In genomic region chr18:8933714-8934284, GRCh38 we compare ENCODE assay signal across 14 cellular contexts.
DNase-seq lines count a peak whose midpoint lies in the region; ATAC-seq, FAIRE-seq and TF ChIP-seq lines count a peak whose summit lies in the region.
"Had no signal": no experiment of that assay in that cellular context is flagged by ENCODE, and none has a peak within 500 bp of the region (broad histone marks: within the 10 kb centered on the region; RNA-seq: fewer than 3 reads in every experiment).

No MANE protein-coding gene starts in this region.

- TF ChIP-seq POLR2A in K562 (conservative IDR thresholded peaks at IDR 0.05) = no peak

- no peaks in the 10 kb centered on the region for H3K9me3 ChIP-seq in HEK293 (ENCODE audit: control insufficient read depth, insufficient read depth, low read depth, low read length)
- H3K9me3 ChIP-seq in K562 (replicated peaks; ENCODE audit: control insufficient read depth, insufficient read depth, low read depth, low read length) = peaks cover 15% of the 10 kb centered on the region
- peaks cover 12% of the 10 kb centered on the region for H3K9me3 ChIP-seq in mucosa of descending colon

- 45% methylated on average over 1 of the region's 1 CpG for WGBS in K562 (ENCODE audit: insufficient coverage, low coverage, missing lambda C conversion rate)

- BruUV-seq in K562 (replicated peaks; lab: Mats Ljungman, UMichigan) = no TSS peak

- H3K4me3 ChIP-seq in HEK293 (ENCODE audit: low read depth, low read length) (no peak overlapping the region), K562 (no peak overlapping the region), mucosa of descending colon (no peak overlapping the region)
- H3K4me3 ChIP-seq: SJSA1 had no signal

- peaks cover 5% of the 10 kb centered on the region for H3K4me1 ChIP-seq in HEK293 (ENCODE audit: control insufficient read depth, insufficient read depth, low read length)
- H3K4me1 ChIP-seq in K562 (replicated peaks in 1 of 2; ENCODE audit: control insufficient read depth in 2 of 2, insufficient read depth in 2 of 2, low read length in 2 of 2) = peaks cover 0 to 17% of the 10 kb centered on the region in 2 experiments; a peak in 3 of 5 replicates
- H3K4me1 ChIP-seq in mucosa of descending colon (ENCODE audit: low read depth) = no peaks in the 10 kb centered on the region

- POLR2A ChIA-PET in HEK293 (lab: Yijun Ruan, JAX) = no interaction called here
- POLR2A ChIA-PET in K562 (lab: Yijun Ruan, JAX) = interaction anchor here (1.1 kb wide), 1 partner anchor 20 kb away, joined by 3 read pairs; no protein-coding TSS in a partner anchor

- DNase-seq in COLO829 (ENCODE audit: low spot score) = peak; percentile 6
- no peak for DNase-seq in K562 (ENCODE audit: extremely low read depth in 1 of 4, low spot score in 3 of 4)
- peak in 1 of 3 donors; percentile 7 for DNase-seq in mucosa of descending colon
- no peak for DNase-seq in sciatic nerve (ENCODE audit: low spot score)
- no peak for DNase-seq in activated naive CD4-positive, alpha-beta T cell (lab: John Stamatoyannopoulos, UW)
- DNase-seq in GM19239 (ENCODE audit: insufficient read length, low spot score) = no peak
- DNase-seq: AML-193; CD4-positive, CD25-positive, alpha-beta regulatory T cell; GOT3; NCI-H187 treated with DMSO at 0.1 percent for 48 hours; NCI-H510A; NK-92 treated with Interleukin-12 subunit alpha and Interleukin-12 subunit beta, amount 100 ng/mL, for 24 hours had no signal

- no peaks in the 10 kb centered on the region for H4K20me1 ChIP-seq in K562 (replicated peaks; ENCODE audit: control insufficient read depth, insufficient read depth, low read length)

- FAIRE-seq in K562 (lab: Jason Lieb, UNC) (no peak), GM19239 (lab: Jason Lieb, UNC) (no peak)

- CTCF ChIA-PET in HEK293 (lab: Yijun Ruan, JAX) = no interaction called here
- CTCF ChIA-PET in K562 (lab: Yijun Ruan, JAX; ENCODE audit: low intra/inter-chr PET ratio) = interaction anchor here (0.5 kb wide), 1 partner anchor 302 kb away, joined by 3 read pairs; no protein-coding TSS in a partner anchor

- no peak for ATAC-seq in K562
- peak; percentile 51 for ATAC-seq in mucosa of descending colon
- ATAC-seq in sciatic nerve = no peak

- no peaks in the 10 kb centered on the region for H3K9me1 ChIP-seq in K562 (ENCODE audit: control insufficient read depth, insufficient read depth, low read length)

- no peak overlapping the region for H2AFZ ChIP-seq in K562 (ENCODE audit: low read depth, low read length)

- no peak overlapping the region for H3K27ac ChIP-seq in HEK293 (ENCODE audit: extremely low read depth, low read depth, low read length)
- H3K27ac ChIP-seq in K562 (ENCODE audit: extremely low read depth, low read depth, low read length) = no peak overlapping the region
- H3K27ac ChIP-seq: SJSA1 had no signal

- TF ChIP-seq CTCF in HEK293 (tag by site-specific recombination; IDR thresholded peaks at IDR 0.05) (no peak), K562 (IDR thresholded peaks at IDR 0.05 in 2 of 3, conservative IDR thresholded peaks at IDR 0.05 in 1 of 3; ENCODE audit: insufficient read depth in 2 of 3, low read depth in 1 of 3, low read length in 3 of 3) (no peak), mucosa of descending colon (IDR thresholded peaks at IDR 0.05) (no peak)

- in situ Hi-C loops in K562 (cut with MboI) = no loop called here

- H3K9ac ChIP-seq in K562 (ENCODE audit: insufficient read depth in 1 of 2, low read depth in 2 of 2, low read length in 2 of 2) = no peak overlapping the region

- TF ChIP-seq RAD21 in K562 (CRISPR knock-in tag; conservative IDR thresholded peaks at IDR 0.05 in 1 of 2, IDR thresholded peaks at IDR 0.05 in 1 of 2) = no peak

- H3K27me3 ChIP-seq in K562 (ENCODE audit: control insufficient read depth in 2 of 2, insufficient read depth in 2 of 2, low read length in 2 of 2) = no peaks in the 10 kb centered on the region
- H3K27me3 ChIP-seq: SJSA1 had no signal

- H3K79me2 ChIP-seq in K562 (ENCODE audit: control insufficient read depth, insufficient read depth, low read length) = no peaks in the 10 kb centered on the region

- no peak overlapping the region for H3K4me2 ChIP-seq in K562 (ENCODE audit: insufficient read depth, low read length)

- H3K36me3 ChIP-seq in HEK293 (ENCODE audit: control insufficient read depth in 2 of 2, insufficient read depth in 1 of 2, low read length in 2 of 2) = no peaks in the 10 kb centered on the region
- H3K36me3 ChIP-seq in K562 (ENCODE audit: control insufficient read depth, insufficient read depth, low read length) = no peaks in the 10 kb centered on the region; the same call in 2 of the 3 replicates
- no peaks in the 10 kb centered on the region for H3K36me3 ChIP-seq in mucosa of descending colon (ENCODE audit: low read depth)
- H3K36me3 ChIP-seq: SJSA1 had no signal

- TF ChIP-seq EP300 in K562 (IDR thresholded peaks at IDR 0.05; ENCODE audit: low read length) = no peak

- intact Hi-C loops in K562 (cut with micrococcal nuclease) (no loop called here), mucosa of descending colon (cut with DNase I, micrococcal nuclease) (no loop called here), sciatic nerve (cut with DNase I) (no loop called here)

TF ChIP-seq in HEK293, 187 proteins besides CTCF, POLR2A, EP300 and RAD21 (continues in another document):
- TF ChIP-seq ZNF23 (tag by site-specific recombination; IDR thresholded peaks at IDR 0.05; ENCODE audit: borderline replicate concordance) = no peak
- no peak for TF ChIP-seq ZNF645 (tag by site-specific recombination; IDR thresholded peaks at IDR 0.05)
- no peak for TF ChIP-seq ELK4 (IDR thresholded peaks at IDR 0.05; ENCODE audit: borderline replicate concordance, low read depth, low read length)
- no peak for TF ChIP-seq ZNF10 (tag by site-specific recombination; IDR thresholded peaks at IDR 0.05)
- TF ChIP-seq FEZF1 (tag by site-specific recombination; IDR thresholded peaks at IDR 0.05) = 0 out of 2 replicates have a peak, but pooled peaks have one; percentile 17
- TF ChIP-seq ZNF423 (tag by site-specific recombination; IDR thresholded peaks at IDR 0.05) = no peak
- TF ChIP-seq ZNF404 (tag by site-specific recombination; IDR thresholded peaks at IDR 0.05) = no peak
- no peak for TF ChIP-seq PRDM1 (tag by site-specific recombination; IDR thresholded peaks at IDR 0.05)
- no peak for TF ChIP-seq SETDB1 (IDR thresholded peaks at IDR 0.05; ENCODE audit: insufficient read length, low read length)
- TF ChIP-seq ZNF843 (tag by site-specific recombination; IDR thresholded peaks at IDR 0.05) = 0 out of 2 replicates have a peak, but pooled peaks have one; percentile 21

TF ChIP-seq in K562, 482 proteins besides CTCF, POLR2A, EP300 and RAD21 (continues in another document):
- TF ChIP-seq ZNF24 (IDR thresholded peaks at IDR 0.05) (no peak), E2F1 (CRISPR knock-in tag; IDR thresholded peaks at IDR 0.05) (no peak), ZBTB26 (CRISPR knock-in tag; IDR thresholded peaks at IDR 0.05) (no peak), SOX6 (IDR thresholded peaks at IDR 0.05) (peak; percentile 26; the same call in 1 of the 2 replicates), ATF6 (CRISPR knock-in tag; IDR thresholded peaks at IDR 0.05) (no peak), RFX1 (IDR thresholded peaks at IDR 0.05) (no peak), MEF2A (IDR thresholded peaks at IDR 0.05; ENCODE audit: control insufficient read depth, low read depth, low read length) (no peak), CTBP1 (IDR thresholded peaks at IDR 0.05; ENCODE audit: borderline replicate concordance) (no peak), HMG20A (CRISPR knock-in tag; conservative IDR thresholded peaks at IDR 0.05) (no peak), POLR2AphosphoS2 (IDR thresholded peaks at IDR 0.05; ENCODE audit: low read length) (no peak)
